11 cellular contexts compared by ENCODE assay signal in the genomic region with DNA sequence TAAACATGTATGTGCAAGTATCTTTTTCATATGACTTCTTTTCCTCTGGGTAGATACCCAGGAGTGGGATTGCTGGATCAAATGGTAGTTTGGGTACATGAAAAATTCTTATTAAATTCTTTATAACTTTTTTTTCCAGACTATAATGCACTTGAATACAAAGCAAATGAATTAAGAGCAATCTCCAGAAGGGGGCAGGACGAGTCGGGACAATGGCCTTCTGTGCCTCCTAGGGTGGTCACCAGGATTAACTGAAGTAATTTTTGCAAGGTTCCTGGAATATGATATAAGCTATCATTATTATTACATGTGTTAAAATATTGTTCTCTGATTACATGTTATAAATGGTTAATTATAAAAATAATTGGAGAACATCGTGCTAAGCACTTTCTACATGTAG.
DNase-seq lines count a peak whose midpoint lies in the region; ATAC-seq and TF ChIP-seq lines count a peak whose summit lies in the region.
"Had no signal": no experiment of that assay in that cellular context is flagged by ENCODE, and none has a peak within 500 bp of the region (broad histone marks: within the 10 kb centered on the region; RNA-seq: fewer than 3 reads in every experiment).

No MANE protein-coding gene starts in this region.

- H3K4me2 ChIP-seq in mesendoderm (ENCODE audit: low read length), result no peak overlapping the region

- H3K36me3 ChIP-seq in mesendoderm (ENCODE audit: control insufficient read depth, insufficient read depth, low read length), result no peaks in the 10 kb centered on the region
- H3K36me3 ChIP-seq: adrenal gland had no signal

- no peak overlapping the region for H2BK15ac ChIP-seq in mesendoderm (replicated peaks; ENCODE audit: low read depth)

- no peak overlapping the region for H3K23ac ChIP-seq in mesendoderm (ENCODE audit: low read length)

- no peak overlapping the region for H2BK5ac ChIP-seq in mesendoderm (ENCODE audit: low read length)

- WGBS in mesendoderm (ENCODE audit: extremely low coverage, insufficient coverage, low lambda C conversion rate), result no CpG with 5 or more reads among the region's 3 CpGs

- no peak overlapping the region for H3K56ac ChIP-seq in mesendoderm (ENCODE audit: low read length)

- H2BK120ac ChIP-seq in mesendoderm (ENCODE audit: low read depth, low read length), result no peak overlapping the region

- ATAC-seq in HG03280 (IDR thresholded peaks at IDR 0.05; ENCODE audit: unreplicated experiment), result no peak

- H3K27ac Mint-ChIP-seq in chondrocyte (ENCODE audit: unreplicated experiment), result no peak overlapping the region

- H3K4me1 ChIP-seq in mesendoderm (ENCODE audit: control insufficient read depth, low read depth, low read length), result no peaks in the 10 kb centered on the region
- H3K4me1 ChIP-seq: adrenal gland had no signal

- H3K27ac ChIP-seq in mesendoderm (ENCODE audit: low read depth, low read length), result no peak overlapping the region
- H3K27ac ChIP-seq: adrenal gland had no signal

- no peak overlapping the region for H3K18ac ChIP-seq in mesendoderm (ENCODE audit: low read length)

- peaks cover 5% of the 10 kb centered on the region for H3K4me1 Mint-ChIP-seq in chondrocyte (ENCODE audit: low read depth)

- H3K27me3 Mint-ChIP-seq in chondrocyte (ENCODE audit: low read depth), result no peaks in the 10 kb centered on the region

- H3K36me3 Mint-ChIP-seq in chondrocyte (ENCODE audit: low read depth), result peaks cover 6% of the 10 kb centered on the region

- no peak overlapping the region for H3K4me3 ChIP-seq in LNCaP clone FGC (ENCODE audit: low read depth, low read length)
- no peak overlapping the region for H3K4me3 ChIP-seq in mesendoderm (ENCODE audit: low read length)
- H3K4me3 ChIP-seq: adrenal gland had no signal

- no peak overlapping the region for H2AK5ac ChIP-seq in mesendoderm (ENCODE audit: low read length)

- H4K5ac ChIP-seq in mesendoderm (ENCODE audit: low read length), result no peak overlapping the region

- no peak overlapping the region for H3K4me3 Mint-ChIP-seq in chondrocyte (ENCODE audit: unreplicated experiment)

- DNase-seq in ELR (ENCODE audit: low read depth), result peak; percentile 37
- DNase-seq in LNCaP clone FGC (ENCODE audit: low read depth), result no peak
- no peak for DNase-seq in chondrocyte (ENCODE audit: low spot score)
- peak; percentile 34 for DNase-seq in mesendoderm
- DNase-seq in activated naive CD4-positive, alpha-beta T cell treated with Interleukin-2 at 50 U/mL for 16 hours, result no peak
- no peak for DNase-seq in amniotic stem cell (lab: John Stamatoyannopoulos, UW)
- no peak for DNase-seq in GM19240 (ENCODE audit: insufficient read length, low spot score)
- DNase-seq: NCI-H345; stimulated activated naive CD4-positive, alpha-beta T cell treated with Interleukin-2 at 50 U/mL for 16 hours had no signal

- H3K79me2 ChIP-seq in mesendoderm (ENCODE audit: control insufficient read depth, insufficient read depth, low read length), result no peaks in the 10 kb centered on the region

- peak; percentile 34; the same call in 1 of the 2 replicates for TF ChIP-seq CTCF in LNCaP clone FGC (IDR thresholded peaks at IDR 0.05; ENCODE audit: control insufficient read depth, extremely low read depth, insufficient read depth)
- TF ChIP-seq CTCF in chondrocyte (IDR thresholded peaks at IDR 0.05), result peak; percentile 71

- H3K27me3 ChIP-seq in mesendoderm (ENCODE audit: insufficient read depth, low read length, poor library complexity), result no peaks in the 10 kb centered on the region
- H3K27me3 ChIP-seq: adrenal gland had no signal

- no peak overlapping the region for H4K8ac ChIP-seq in mesendoderm (ENCODE audit: low read depth, low read length)

- H3K79me1 ChIP-seq in mesendoderm (ENCODE audit: low read length), result no peaks in the 10 kb centered on the region

- H3K9ac ChIP-seq in mesendoderm (ENCODE audit: low read length), result no peak overlapping the region

- no peak overlapping the region for H3K4ac ChIP-seq in mesendoderm (ENCODE audit: low read depth, low read length)

- no peaks in the 10 kb centered on the region for H3K9me3 Mint-ChIP-seq in chondrocyte (ENCODE audit: low read depth)

Comparison
In these comparisons a context has a peak if more than half of its experiments do, and no peak if none do; other contexts are left out.
1. DNase-seq: peak in ELR (single experiment) and mesendoderm (single experiment); none in LNCaP clone FGC (single experiment), chondrocyte (single experiment), activated naive CD4-positive, alpha-beta T cell treated with Interleukin-2 at 50 U/mL for 16 hours (single experiment), amniotic stem cell (single experiment) and GM19240 (single experiment).